Comparison of ENCODE assay signal across 1 cellular context in genomic region chr2:53826587-53827397, GRCh38.
TF ChIP-seq lines count a peak whose summit lies in the region.

No MANE protein-coding gene starts in this region.

TF ChIP-seq in HepG2, 621 proteins besides CTCF, POLR2A, EP300 and RAD21 (continued from another document and continues in another):
- TF ChIP-seq ZNF142 (CRISPR knock-in tag; IDR thresholded peaks at IDR 0.05) = no peak
- TF ChIP-seq, protein P1, sequence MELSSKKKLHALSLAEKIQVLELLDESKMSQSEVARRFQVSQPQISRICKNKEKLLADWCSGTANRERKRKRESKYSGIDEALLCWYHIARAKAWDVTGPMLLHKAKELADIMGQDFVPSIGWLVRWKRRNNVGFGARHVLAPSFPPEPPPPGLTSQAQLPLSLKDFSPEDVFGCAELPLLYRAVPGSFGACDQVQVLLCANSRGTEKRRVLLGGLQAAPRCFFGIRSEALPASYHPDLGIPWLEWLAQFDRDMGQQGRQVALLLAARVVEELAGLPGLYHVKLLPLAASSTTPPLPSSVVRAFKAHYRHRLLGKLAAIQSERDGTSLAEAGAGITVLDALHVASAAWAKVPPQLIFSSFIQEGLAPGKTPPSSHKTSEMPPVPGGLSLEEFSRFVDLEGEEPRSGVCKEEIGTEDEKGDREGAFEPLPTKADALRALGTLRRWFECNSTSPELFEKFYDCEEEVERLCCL (CRISPR knock-in tag; IDR thresholded peaks at IDR 0.05; ENCODE audit: borderline replicate concordance) = no peak
- TF ChIP-seq SALL2 (CRISPR knock-in tag; IDR thresholded peaks at IDR 0.05) = no peak; the same call in 1 of the 2 replicates
- TF ChIP-seq MTF1 (CRISPR knock-in tag; IDR thresholded peaks at IDR 0.05) = no peak
- peak; percentile 86; the same call in 1 of the 2 replicates for TF ChIP-seq ZSCAN5A (CRISPR knock-in tag; IDR thresholded peaks at IDR 0.05; ENCODE audit: borderline replicate concordance)
- TF ChIP-seq ZNF562 (CRISPR knock-in tag; IDR thresholded peaks at IDR 0.05; ENCODE audit: borderline replicate concordance) = no peak
- TF ChIP-seq PTBP1 (IDR thresholded peaks at IDR 0.05; ENCODE audit: low read depth, low read length, poor library complexity, severe bottlenecking) = no peak
- TF ChIP-seq DMTF1 (CRISPR knock-in tag; IDR thresholded peaks at IDR 0.05) = 0 out of 2 replicates have a peak, but pooled peaks have one; percentile 72
- peak; percentile 47; the same call in 1 of the 2 replicates for TF ChIP-seq POLR2G (IDR thresholded peaks at IDR 0.05; ENCODE audit: low read depth, low read length)
- TF ChIP-seq SIX1 (CRISPR knock-in tag; IDR thresholded peaks at IDR 0.05; ENCODE audit: borderline replicate concordance) = peak; percentile 59; the same call in 1 of the 2 replicates
- peak; percentile 82; the same call in 1 of the 2 replicates for TF ChIP-seq ZBTB34 (CRISPR knock-in tag; IDR thresholded peaks at IDR 0.05)
- no peak for TF ChIP-seq GTF2F1 (IDR thresholded peaks at IDR 0.05; ENCODE audit: low read length)
- peak; percentile 86 for TF ChIP-seq TFAP4 (IDR thresholded peaks at IDR 0.05; ENCODE audit: borderline replicate concordance, low read depth)
- 0 out of 2 replicates have a peak, but pooled peaks have one; percentile 73 for TF ChIP-seq ZNF569 (CRISPR knock-in tag; IDR thresholded peaks at IDR 0.05; ENCODE audit: borderline replicate concordance)
- 0 out of 2 replicates have a peak, but pooled peaks have one; percentile 26 for TF ChIP-seq ZNF234 (CRISPR knock-in tag; conservative IDR thresholded peaks at IDR 0.05)
- TF ChIP-seq ONECUT2 (CRISPR knock-in tag; IDR thresholded peaks at IDR 0.05) = peak; percentile 24; the same call in 1 of the 2 replicates
- TF ChIP-seq, protein P2, sequence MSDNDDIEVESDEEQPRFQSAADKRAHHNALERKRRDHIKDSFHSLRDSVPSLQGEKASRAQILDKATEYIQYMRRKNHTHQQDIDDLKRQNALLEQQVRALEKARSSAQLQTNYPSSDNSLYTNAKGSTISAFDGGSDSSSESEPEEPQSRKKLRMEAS (IDR thresholded peaks at IDR 0.05) = no peak; the same call in 1 of the 2 replicates
- no peak for TF ChIP-seq MTERF4 (CRISPR knock-in tag; IDR thresholded peaks at IDR 0.05)
- TF ChIP-seq TCF7L2 (IDR thresholded peaks at IDR 0.05; ENCODE audit: low read depth, low read length) = peak; percentile 64
- 0 out of 2 replicates have a peak, but pooled peaks have one; percentile 70 for TF ChIP-seq KDM3A (CRISPR knock-in tag; IDR thresholded peaks at IDR 0.05; ENCODE audit: low read depth)
- 0 out of 2 replicates have a peak, but pooled peaks have one; percentile 40 for TF ChIP-seq ZNF547 (CRISPR knock-in tag; IDR thresholded peaks at IDR 0.05)
- no peak for TF ChIP-seq ZNF891 (CRISPR knock-in tag; IDR thresholded peaks at IDR 0.05)
- TF ChIP-seq, protein P3, sequence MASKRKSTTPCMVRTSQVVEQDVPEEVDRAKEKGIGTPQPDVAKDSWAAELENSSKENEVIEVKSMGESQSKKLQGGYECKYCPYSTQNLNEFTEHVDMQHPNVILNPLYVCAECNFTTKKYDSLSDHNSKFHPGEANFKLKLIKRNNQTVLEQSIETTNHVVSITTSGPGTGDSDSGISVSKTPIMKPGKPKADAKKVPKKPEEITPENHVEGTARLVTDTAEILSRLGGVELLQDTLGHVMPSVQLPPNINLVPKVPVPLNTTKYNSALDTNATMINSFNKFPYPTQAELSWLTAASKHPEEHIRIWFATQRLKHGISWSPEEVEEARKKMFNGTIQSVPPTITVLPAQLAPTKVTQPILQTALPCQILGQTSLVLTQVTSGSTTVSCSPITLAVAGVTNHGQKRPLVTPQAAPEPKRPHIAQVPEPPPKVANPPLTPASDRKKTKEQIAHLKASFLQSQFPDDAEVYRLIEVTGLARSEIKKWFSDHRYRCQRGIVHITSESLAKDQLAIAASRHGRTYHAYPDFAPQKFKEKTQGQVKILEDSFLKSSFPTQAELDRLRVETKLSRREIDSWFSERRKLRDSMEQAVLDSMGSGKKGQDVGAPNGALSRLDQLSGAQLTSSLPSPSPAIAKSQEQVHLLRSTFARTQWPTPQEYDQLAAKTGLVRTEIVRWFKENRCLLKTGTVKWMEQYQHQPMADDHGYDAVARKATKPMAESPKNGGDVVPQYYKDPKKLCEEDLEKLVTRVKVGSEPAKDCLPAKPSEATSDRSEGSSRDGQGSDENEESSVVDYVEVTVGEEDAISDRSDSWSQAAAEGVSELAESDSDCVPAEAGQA (IDR thresholded peaks at IDR 0.05; ENCODE audit: low read depth) = no peak
- TF ChIP-seq, protein P3 (CRISPR knock-in tag; IDR thresholded peaks at IDR 0.05; ENCODE audit: borderline replicate concordance) = no peak
- no peak for TF ChIP-seq ZNF383 (CRISPR knock-in tag; IDR thresholded peaks at IDR 0.05; ENCODE audit: borderline replicate concordance)
- peak; percentile 65; the same call in 1 of the 2 replicates for TF ChIP-seq ZBTB20 (CRISPR knock-in tag; IDR thresholded peaks at IDR 0.05; ENCODE audit: borderline replicate concordance, low read depth)
- peak; percentile 95 for TF ChIP-seq NKX3-1 (CRISPR knock-in tag; IDR thresholded peaks at IDR 0.05)
- TF ChIP-seq THAP11 (CRISPR knock-in tag; IDR thresholded peaks at IDR 0.05) = peak; percentile 86
- no peak for TF ChIP-seq JARID2 (CRISPR knock-in tag; IDR thresholded peaks at IDR 0.05; ENCODE audit: insufficient replicate concordance)
- peak; percentile 74; the same call in 1 of the 2 replicates for TF ChIP-seq ZNF431 (CRISPR knock-in tag; IDR thresholded peaks at IDR 0.05; ENCODE audit: borderline replicate concordance, low read depth)
- TF ChIP-seq, protein P4, sequence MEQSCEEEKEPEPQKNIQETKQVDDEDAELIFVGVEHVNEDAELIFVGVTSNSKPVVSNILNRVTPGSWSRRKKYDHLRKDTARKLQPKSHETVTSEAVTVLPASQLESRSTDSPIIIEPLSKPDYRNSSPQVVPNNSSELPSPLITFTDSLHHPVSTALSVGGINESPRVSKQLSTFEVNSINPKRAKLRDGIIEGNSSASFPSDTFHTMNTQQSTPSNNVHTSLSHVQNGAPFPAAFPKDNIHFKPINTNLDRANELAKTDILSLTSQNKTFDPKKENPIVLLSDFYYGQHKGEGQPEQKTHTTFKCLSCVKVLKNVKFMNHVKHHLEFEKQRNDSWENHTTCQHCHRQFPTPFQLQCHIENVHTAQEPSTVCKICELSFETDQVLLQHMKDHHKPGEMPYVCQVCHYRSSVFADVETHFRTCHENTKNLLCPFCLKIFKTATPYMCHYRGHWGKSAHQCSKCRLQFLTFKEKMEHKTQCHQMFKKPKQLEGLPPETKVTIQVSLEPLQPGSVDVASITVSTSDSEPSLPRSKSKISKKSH (CRISPR knock-in tag; IDR thresholded peaks at IDR 0.05; ENCODE audit: borderline replicate concordance) = no peak
- peak; percentile 92 for TF ChIP-seq RFXAP (CRISPR knock-in tag; IDR thresholded peaks at IDR 0.05; ENCODE audit: borderline replicate concordance)
- peak; percentile 79 for TF ChIP-seq SMARCC2 (IDR thresholded peaks at IDR 0.05)
- peak; percentile 88 for TF ChIP-seq IRF2 (CRISPR knock-in tag; IDR thresholded peaks at IDR 0.05)
- no peak for TF ChIP-seq ZNF678 (CRISPR knock-in tag; IDR thresholded peaks at IDR 0.05)
